ENCODE assay signal across 28 cellular contexts in genomic region chr16:1189455-1189854, GRCh38. TPM values are rescaled to one million over a fixed set of nuclear protein-coding genes. Genes with fewer than 3 reads are reported as not detected.
"Had no signal": no experiment of that assay in that cellular context is flagged by ENCODE, and none has a peak within 500 bp of the region (broad histone marks: within the 10 kb centered on the region; RNA-seq: fewer than 3 reads in every experiment).

No MANE protein-coding gene starts in this region.

- H3K27ac ChIP-seq: ascending aorta, cardiac muscle cell had no signal

- H3K27me3 ChIP-seq: ascending aorta, cardiac muscle cell had no signal

- DNase-seq: activated CD4-positive, alpha-beta T cell treated with anti-CD3 and anti-CD28 coated beads for 1 hour; activated effector memory CD4-positive, alpha-beta T cell treated with Interleukin-2 at 50 U/mL for 16 hours; activated gamma-delta T cell; cerebellar nuclear complex; T1000; WERI-Rb-1 had no signal

- H3K4me1 ChIP-seq: ascending aorta had no signal

- H3K36me3 ChIP-seq: ascending aorta, cardiac muscle cell had no signal

- H3K4me3 ChIP-seq: ascending aorta, cardiac muscle cell had no signal

- H3K9me3 Mint-ChIP-seq: activated CD4-positive, alpha-beta memory T cell treated with anti-CD3 and anti-CD28 coated beads, Interleukin-2, amount 10 ng/mL, durations not matched to agents 7 days and 5 days; activated CD4-positive, alpha-beta T cell treated with anti-CD3 and anti-CD28 coated beads, Interleukin-2, amount 10 ng/mL, durations not matched to agents 7 days and 5 days; activated naive CD4-positive, alpha-beta T cell treated with anti-CD3 and anti-CD28 coated beads, Interleukin-2, amount 10 ng/mL, durations not matched to agents 7 days and 5 days; activated naive CD4-positive, alpha-beta T cell treated with anti-CD3 and anti-CD28 coated beads, Interleukin-2, amount 50 U/mL, for 24 hours; activated naive CD8-positive, alpha-beta T cell treated with anti-CD3 and anti-CD28 coated beads, Interleukin-2, amount 10 ng/mL, durations not matched to agents 7 days and 5 days; activated naive CD8-positive, alpha-beta T cell treated with anti-CD3 and anti-CD28 coated beads, Interleukin-2, amount 50 U/mL, for 24 hours; activated T-cell treated with anti-CD3 and anti-CD28 coated beads, Interleukin-2, amount 50 U/mL, for 24 hours; activated T-helper 2 cell treated with anti-CD3 and anti-CD28 coated beads, Interferon-gamma antibody, Interleukin-2, Interleukin-4, amounts not matched to agents 10 μg/mL and 5 μg/mL and 100 μg/mL, durations not matched to agents 14 hours and 24 hours and 36 hours; brain; central memory CD8-positive, alpha-beta T cell; T-cell; WTC11 had no signal

- H3K27ac Mint-ChIP-seq: activated CD4-positive, alpha-beta memory T cell treated with anti-CD3 and anti-CD28 coated beads, Interleukin-2, amount 10 ng/mL, durations not matched to agents 7 days and 5 days; activated CD4-positive, alpha-beta T cell treated with anti-CD3 and anti-CD28 coated beads for 36 hours; activated CD4-positive, alpha-beta T cell treated with anti-CD3 and anti-CD28 coated beads, Interleukin-2, amount 10 ng/mL, durations not matched to agents 7 days and 5 days; activated CD8-positive, alpha-beta memory T cell treated with anti-CD3 and anti-CD28 coated beads, Interleukin-2, amount 10 ng/mL, durations not matched to agents 7 days and 5 days; activated CD8-positive, alpha-beta T cell treated with anti-CD3 and anti-CD28 coated beads, Interleukin-2, amount 10 ng/mL, durations not matched to agents 7 days and 5 days; activated naive CD4-positive, alpha-beta T cell treated with anti-CD3 and anti-CD28 coated beads, Interleukin-2, amount 10 ng/mL, durations not matched to agents 7 days and 5 days; activated naive CD4-positive, alpha-beta T cell treated with anti-CD3 and anti-CD28 coated beads, Interleukin-2, amount 50 U/mL, for 24 hours; activated naive CD8-positive, alpha-beta T cell; activated naive CD8-positive, alpha-beta T cell treated with anti-CD3 and anti-CD28 coated beads, Interleukin-2, amount 10 ng/mL, durations not matched to agents 7 days and 5 days; activated naive CD8-positive, alpha-beta T cell treated with anti-CD3 and anti-CD28 coated beads, Interleukin-2, amount 50 U/mL, for 24 hours; activated T-cell treated with anti-CD3 and anti-CD28 coated beads, Interleukin-2, amount 50 U/mL, for 24 hours; activated T-helper 2 cell treated with anti-CD3 and anti-CD28 coated beads, Interferon-gamma antibody, Interleukin-2, Interleukin-4, amounts not matched to agents 10 μg/mL and 5 μg/mL and 100 μg/mL, durations not matched to agents 14 hours and 24 hours and 36 hours; T-cell; T-helper 17 cell; WTC11 had no signal

- H3K4me1 Mint-ChIP-seq: activated CD4-positive, alpha-beta memory T cell treated with anti-CD3 and anti-CD28 coated beads, Interleukin-2, amount 10 ng/mL, durations not matched to agents 7 days and 5 days; activated CD4-positive, alpha-beta T cell treated with anti-CD3 and anti-CD28 coated beads for 36 hours; activated CD4-positive, alpha-beta T cell treated with anti-CD3 and anti-CD28 coated beads, Interleukin-2, amount 10 ng/mL, durations not matched to agents 7 days and 5 days; activated CD8-positive, alpha-beta memory T cell treated with anti-CD3 and anti-CD28 coated beads, Interleukin-2, amount 10 ng/mL, durations not matched to agents 7 days and 5 days; activated naive CD4-positive, alpha-beta T cell treated with anti-CD3 and anti-CD28 coated beads, Interleukin-2, amount 10 ng/mL, durations not matched to agents 7 days and 5 days; activated naive CD4-positive, alpha-beta T cell treated with anti-CD3 and anti-CD28 coated beads, Interleukin-2, amount 50 U/mL, for 24 hours; activated naive CD8-positive, alpha-beta T cell treated with anti-CD3 and anti-CD28 coated beads, Interleukin-2, amount 10 ng/mL, durations not matched to agents 7 days and 5 days; activated naive CD8-positive, alpha-beta T cell treated with anti-CD3 and anti-CD28 coated beads, Interleukin-2, amount 50 U/mL, for 24 hours; central memory CD8-positive, alpha-beta T cell; T-cell; T-helper 17 cell had no signal

- H3K9me3 ChIP-seq: ascending aorta had no signal

- H3K27me3 Mint-ChIP-seq: activated CD4-positive, alpha-beta memory T cell treated with anti-CD3 and anti-CD28 coated beads, Interleukin-2, amount 10 ng/mL, durations not matched to agents 7 days and 5 days; activated CD4-positive, alpha-beta T cell treated with anti-CD3 and anti-CD28 coated beads for 36 hours; activated CD4-positive, alpha-beta T cell treated with anti-CD3 and anti-CD28 coated beads, Interleukin-2, amount 10 ng/mL, durations not matched to agents 7 days and 5 days; activated CD8-positive, alpha-beta memory T cell treated with anti-CD3 and anti-CD28 coated beads, Interleukin-2, amount 10 ng/mL, durations not matched to agents 7 days and 5 days; activated naive CD4-positive, alpha-beta T cell treated with anti-CD3 and anti-CD28 coated beads, Interleukin-2, amount 50 U/mL, for 24 hours; activated naive CD8-positive, alpha-beta T cell; activated naive CD8-positive, alpha-beta T cell treated with anti-CD3 and anti-CD28 coated beads, Interleukin-2, amount 10 ng/mL, durations not matched to agents 7 days and 5 days; activated naive CD8-positive, alpha-beta T cell treated with anti-CD3 and anti-CD28 coated beads, Interleukin-2, amount 50 U/mL, for 24 hours; brain; central memory CD8-positive, alpha-beta T cell had no signal

- H3K4me3 Mint-ChIP-seq: activated CD4-positive, alpha-beta memory T cell treated with anti-CD3 and anti-CD28 coated beads, Interleukin-2, amount 10 ng/mL, durations not matched to agents 7 days and 5 days; activated CD4-positive, alpha-beta T cell treated with anti-CD3 and anti-CD28 coated beads for 36 hours; activated CD4-positive, alpha-beta T cell treated with anti-CD3 and anti-CD28 coated beads, Interleukin-2, amount 10 ng/mL, durations not matched to agents 7 days and 5 days; activated CD8-positive, alpha-beta memory T cell treated with anti-CD3 and anti-CD28 coated beads, Interleukin-2, amount 10 ng/mL, durations not matched to agents 7 days and 5 days; activated CD8-positive, alpha-beta T cell treated with anti-CD3 and anti-CD28 coated beads, Interleukin-2, amount 10 ng/mL, durations not matched to agents 7 days and 5 days; activated naive CD4-positive, alpha-beta T cell treated with anti-CD3 and anti-CD28 coated beads, Interleukin-2, amount 10 ng/mL, durations not matched to agents 7 days and 5 days; activated naive CD4-positive, alpha-beta T cell treated with anti-CD3 and anti-CD28 coated beads, Interleukin-2, amount 50 U/mL, for 24 hours; activated naive CD8-positive, alpha-beta T cell; activated naive CD8-positive, alpha-beta T cell treated with anti-CD3 and anti-CD28 coated beads, Interleukin-2, amount 10 ng/mL, durations not matched to agents 7 days and 5 days; activated naive CD8-positive, alpha-beta T cell treated with anti-CD3 and anti-CD28 coated beads, Interleukin-2, amount 50 U/mL, for 24 hours; activated T-cell treated with anti-CD3 and anti-CD28 coated beads, Interleukin-2, amount 50 U/mL, for 24 hours; brain; central memory CD8-positive, alpha-beta T cell; T-cell; T-helper 17 cell; WTC11 had no signal

- FAIRE-seq: bronchial epithelial cell had no signal

RNA-seq across cellular contexts. Expression of gene TPSG1, which starts 35.6 kb away (rescaled TPM):
- total RNA-seq: activated CD4-positive, alpha-beta memory T cell treated with anti-CD3 and anti-CD28 coated beads, Interleukin-2, amount 10 ng/mL, durations not matched to agents 7 days and 5 days; activated CD4-positive, alpha-beta T cell treated with anti-CD3 and anti-CD28 coated beads for 36 hours; activated CD4-positive, alpha-beta T cell treated with anti-CD3 and anti-CD28 coated beads, Interleukin-2, amount 10 ng/mL, durations not matched to agents 7 days and 5 days; activated CD8-positive, alpha-beta memory T cell treated with anti-CD3 and anti-CD28 coated beads, Interleukin-2, amount 10 ng/mL, durations not matched to agents 7 days and 5 days; activated CD8-positive, alpha-beta T cell treated with anti-CD3 and anti-CD28 coated beads, Interleukin-2, amount 10 ng/mL, durations not matched to agents 7 days and 5 days; activated naive CD8-positive, alpha-beta T cell treated with anti-CD3 and anti-CD28 coated beads, Interleukin-2, amount 10 ng/mL, durations not matched to agents 7 days and 5 days; activated T-helper 2 cell treated with anti-CD3 and anti-CD28 coated beads, Interferon-gamma antibody, Interleukin-2, Interleukin-4, amounts not matched to agents 10 μg/mL and 5 μg/mL and 100 μg/mL, durations not matched to agents 14 hours and 24 hours and 36 hours; ascending aorta; bronchial epithelial cell; cardiac muscle cell; T-cell; T-helper 1 cell treated with Interleukin-12 subunit alpha and Interleukin-12 subunit beta and Interleukin-4 antibody, amounts not matched to agents 30 ng/mL and 1 ng/mL, for 36 hours; T-helper 17 cell; T-helper 2 cell treated with Interferon-gamma antibody and Interleukin-4, amounts not matched to agents 100 ng/mL and 5 ng/mL, for 36 hours; WTC11 had no signal

RNA-seq across cellular contexts. Expression of gene CACNA1H, which starts 36.5 kb away (rescaled TPM):
- total RNA-seq: bronchial epithelial cell had no signal

RNA-seq across cellular contexts. Expression of gene TPSB2, which starts 40.5 kb away (rescaled TPM):
- total RNA-seq: activated CD4-positive, alpha-beta memory T cell treated with anti-CD3 and anti-CD28 coated beads, Interleukin-2, amount 10 ng/mL, durations not matched to agents 7 days and 5 days; activated CD4-positive, alpha-beta T cell treated with anti-CD3 and anti-CD28 coated beads for 36 hours; activated CD4-positive, alpha-beta T cell treated with anti-CD3 and anti-CD28 coated beads, Interleukin-2, amount 10 ng/mL, durations not matched to agents 7 days and 5 days; activated CD8-positive, alpha-beta memory T cell treated with anti-CD3 and anti-CD28 coated beads, Interleukin-2, amount 10 ng/mL, durations not matched to agents 7 days and 5 days; activated CD8-positive, alpha-beta T cell treated with anti-CD3 and anti-CD28 coated beads, Interleukin-2, amount 10 ng/mL, durations not matched to agents 7 days and 5 days; activated naive CD8-positive, alpha-beta T cell treated with anti-CD3 and anti-CD28 coated beads, Interleukin-2, amount 10 ng/mL, durations not matched to agents 7 days and 5 days; activated T-helper 2 cell treated with anti-CD3 and anti-CD28 coated beads, Interferon-gamma antibody, Interleukin-2, Interleukin-4, amounts not matched to agents 10 μg/mL and 5 μg/mL and 100 μg/mL, durations not matched to agents 14 hours and 24 hours and 36 hours; ascending aorta; bronchial epithelial cell; cardiac muscle cell; T-helper 1 cell treated with Interleukin-12 subunit alpha and Interleukin-12 subunit beta and Interleukin-4 antibody, amounts not matched to agents 30 ng/mL and 1 ng/mL, for 36 hours; T-helper 17 cell; T-helper 2 cell treated with Interferon-gamma antibody and Interleukin-4, amounts not matched to agents 100 ng/mL and 5 ng/mL, for 36 hours had no signal
- polyA plus RNA-seq: cardiac muscle cell had no signal

RNA-seq across cellular contexts. Expression of gene TPSAB1, which starts 51.0 kb away (rescaled TPM):
- total RNA-seq: activated CD4-positive, alpha-beta memory T cell treated with anti-CD3 and anti-CD28 coated beads, Interleukin-2, amount 10 ng/mL, durations not matched to agents 7 days and 5 days; activated CD4-positive, alpha-beta T cell treated with anti-CD3 and anti-CD28 coated beads for 36 hours; activated CD4-positive, alpha-beta T cell treated with anti-CD3 and anti-CD28 coated beads, Interleukin-2, amount 10 ng/mL, durations not matched to agents 7 days and 5 days; activated CD8-positive, alpha-beta memory T cell treated with anti-CD3 and anti-CD28 coated beads, Interleukin-2, amount 10 ng/mL, durations not matched to agents 7 days and 5 days; activated CD8-positive, alpha-beta T cell treated with anti-CD3 and anti-CD28 coated beads, Interleukin-2, amount 10 ng/mL, durations not matched to agents 7 days and 5 days; activated naive CD8-positive, alpha-beta T cell treated with anti-CD3 and anti-CD28 coated beads, Interleukin-2, amount 10 ng/mL, durations not matched to agents 7 days and 5 days; activated T-helper 2 cell treated with anti-CD3 and anti-CD28 coated beads, Interferon-gamma antibody, Interleukin-2, Interleukin-4, amounts not matched to agents 10 μg/mL and 5 μg/mL and 100 μg/mL, durations not matched to agents 14 hours and 24 hours and 36 hours; bronchial epithelial cell; cardiac muscle cell; T-helper 1 cell treated with Interleukin-12 subunit alpha and Interleukin-12 subunit beta and Interleukin-4 antibody, amounts not matched to agents 30 ng/mL and 1 ng/mL, for 36 hours; T-helper 17 cell; T-helper 2 cell treated with Interferon-gamma antibody and Interleukin-4, amounts not matched to agents 100 ng/mL and 5 ng/mL, for 36 hours; WTC11 had no signal
- polyA plus RNA-seq: cardiac muscle cell had no signal
